In the genomic region with DNA sequence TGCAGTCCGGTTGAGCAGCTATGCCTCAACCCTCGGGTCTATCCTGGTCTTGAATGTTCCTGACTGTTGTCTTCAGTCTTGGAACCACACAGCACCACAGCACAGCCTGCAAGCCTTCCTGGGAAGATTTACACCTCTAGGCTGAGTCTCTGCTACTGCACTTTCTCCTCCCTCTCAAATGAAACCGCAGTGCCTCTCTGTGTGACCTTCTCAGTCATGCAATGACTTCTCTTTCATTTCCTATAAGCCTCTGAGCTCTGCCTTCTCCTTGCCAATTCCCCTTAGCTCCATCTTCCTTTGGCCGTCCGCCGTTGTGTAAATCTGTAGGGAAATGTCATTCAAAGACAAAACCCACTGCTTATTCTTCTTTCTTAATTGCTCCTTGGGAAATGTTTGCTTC, we compare ENCODE assay signal across 7 cellular contexts.
DNase-seq lines count a peak whose midpoint lies in the region; ATAC-seq and TF ChIP-seq lines count a peak whose summit lies in the region.
"Not testable (repeated sequence)": the region's sequence is repeated elsewhere in the genome, so short reads cannot be mapped to it uniquely, and the experiment has no call there.

No MANE protein-coding gene starts in this region.

- not testable (repeated sequence) for H3K4me1 Mint-ChIP-seq in activated CD8-positive, alpha-beta T cell treated with anti-CD3 and anti-CD28 coated beads for 36 hours (ENCODE audit: low read depth); memory B cell
- H3K4me1 Mint-ChIP-seq in central memory CD8-positive, alpha-beta T cell, result peaks cover 12% of the 10 kb centered on the region

- not testable (repeated sequence) for H3K27me3 Mint-ChIP-seq in activated CD8-positive, alpha-beta T cell treated with anti-CD3 and anti-CD28 coated beads for 36 hours; central memory CD8-positive, alpha-beta T cell; memory B cell

- intact Hi-C loops in activated CD8-positive, alpha-beta T cell treated with anti-CD3 and anti-CD28 coated beads for 36 hours (cut with micrococcal nuclease), result not testable (repeated sequence)

- H3K9me3 Mint-ChIP-seq in activated CD8-positive, alpha-beta T cell treated with anti-CD3 and anti-CD28 coated beads for 36 hours; central memory CD8-positive, alpha-beta T cell; memory B cell: not testable (repeated sequence)

- H3K36me3 Mint-ChIP-seq in activated CD8-positive, alpha-beta T cell treated with anti-CD3 and anti-CD28 coated beads for 36 hours (ENCODE audit: low read depth); central memory CD8-positive, alpha-beta T cell (ENCODE audit: insufficient read depth); memory B cell: not testable (repeated sequence)

- POLR2A ChIA-PET in activated CD8-positive, alpha-beta T cell treated with anti-CD3 and anti-CD28 coated beads for 36 hours (lab: Charles Lee), result not testable (repeated sequence)

- CTCF ChIA-PET in activated CD8-positive, alpha-beta T cell treated with anti-CD3 and anti-CD28 coated beads for 36 hours (lab: Charles Lee), result not testable (repeated sequence)

- ATAC-seq in GM18520 (IDR thresholded peaks at IDR 0.05; ENCODE audit: unreplicated experiment) (peak; percentile 88), GM21529 (IDR thresholded peaks at IDR 0.05; ENCODE audit: unreplicated experiment) (peak; percentile 81), HG03045 (IDR thresholded peaks at IDR 0.05; ENCODE audit: unreplicated experiment) (peak; percentile 53), memory B cell (ENCODE audit: low read depth) (peak; percentile 77)
- ATAC-seq in activated CD8-positive, alpha-beta T cell treated with anti-CD3 and anti-CD28 coated beads for 36 hours, result peak; percentile 97
- peak; percentile 87 for ATAC-seq in central memory CD8-positive, alpha-beta T cell (replicated peaks; ENCODE audit: extremely low read depth, poor library complexity, severe bottlenecking)

- not testable (repeated sequence) for TF ChIP-seq CTCF in activated CD8-positive, alpha-beta T cell treated with anti-CD3 and anti-CD28 coated beads for 36 hours (IDR thresholded peaks at IDR 0.05)

- not testable (repeated sequence) for H3K27ac Mint-ChIP-seq in activated CD8-positive, alpha-beta T cell treated with anti-CD3 and anti-CD28 coated beads for 36 hours; central memory CD8-positive, alpha-beta T cell (ENCODE audit: low read depth); memory B cell

- peak; percentile 11 for DNase-seq in LHCN-M2 (ENCODE audit: low read depth)
- DNase-seq in activated CD8-positive, alpha-beta T cell treated with anti-CD3 and anti-CD28 coated beads for 36 hours; central memory CD8-positive, alpha-beta T cell (ENCODE audit: low spot score in 2 of 2); memory B cell (ENCODE audit: low spot score in 2 of 2): not testable (repeated sequence)

- not testable (repeated sequence) for H3K4me3 Mint-ChIP-seq in activated CD8-positive, alpha-beta T cell treated with anti-CD3 and anti-CD28 coated beads for 36 hours
- H3K4me3 Mint-ChIP-seq in central memory CD8-positive, alpha-beta T cell, result peak overlapping the region; percentile 28
- H3K4me3 Mint-ChIP-seq in memory B cell, result peak overlapping the region; percentile 39
